25 cellular contexts compared by ENCODE assay signal in genomic region chr19:38908854-38909253, GRCh38. TPM values are rescaled to one million over a fixed set of nuclear protein-coding genes. Genes with fewer than 3 reads are reported as not detected.
DNase-seq lines count a peak whose midpoint lies in the region; ATAC-seq and TF ChIP-seq lines count a peak whose summit lies in the region.
"Had no signal": no experiment of that assay in that cellular context is flagged by ENCODE, and none has a peak within 500 bp of the region (broad histone marks: within the 10 kb centered on the region; RNA-seq: fewer than 3 reads in every experiment).

No MANE protein-coding gene starts in this region.

- H3K4me3 ChIP-seq in GM23338, result no peak overlapping the region
- H3K4me3 ChIP-seq: dorsolateral prefrontal cortex, heart right ventricle, ovary, SK-N-MC had no signal

- no peak for TF ChIP-seq CTCF in CD4-positive, alpha-beta T cell (IDR thresholded peaks at IDR 0.05)
- TF ChIP-seq CTCF in GM23338 (conservative IDR thresholded peaks at IDR 0.05; ENCODE audit: low read depth in 2 of 2), result no peak

- peaks cover 5% of the 10 kb centered on the region for H3K4me1 ChIP-seq in GM23338 (ENCODE audit: insufficient read depth)
- H3K4me1 ChIP-seq: heart right ventricle had no signal

- CTCF ChIA-PET in CD4-positive, alpha-beta T cell (lab: Charles Lee), result no interaction called here

- peaks cover 31% of the 10 kb centered on the region for H3K36me3 Mint-ChIP-seq in CD4-positive, alpha-beta T cell (ENCODE audit: low read depth)
- peaks cover 23% of the 10 kb centered on the region for H3K36me3 Mint-ChIP-seq in GM23338 (ENCODE audit: low read depth)
- peaks cover 50% of the 10 kb centered on the region for H3K36me3 Mint-ChIP-seq in effector memory CD8-positive, alpha-beta T cell (ENCODE audit: insufficient read depth)

- H3K27ac Mint-ChIP-seq in CD4-positive, alpha-beta T cell, result peak overlapping the region; percentile 76
- H3K27ac Mint-ChIP-seq in GM23338, result no peak overlapping the region
- H3K27ac Mint-ChIP-seq in effector memory CD8-positive, alpha-beta T cell, result peak overlapping the region in 1 of 2 donors; percentile 60
- H3K27ac Mint-ChIP-seq: activated CD4-positive, alpha-beta memory T cell treated with anti-CD3 and anti-CD28 coated beads for 36 hours; activated naive CD8-positive, alpha-beta T cell treated with anti-CD3 and anti-CD28 coated beads, Interleukin-2, amount 10 ng/mL, durations not matched to agents 7 days and 5 days; activated T-cell treated with anti-CD3 and anti-CD28 coated beads, Interleukin-2, amount 50 U/mL, for 72 hours; memory B cell had no signal

- no peaks in the 10 kb centered on the region; the same call in 1 of the 2 replicates for H3K36me3 ChIP-seq in GM23338 (ENCODE audit: insufficient read depth)
- H3K36me3 ChIP-seq: ovary had no signal

- H3K4me2 ChIP-seq in GM23338, result peak overlapping the region; percentile 38; the same call in 1 of the 2 replicates

- no peak overlapping the region for H3K27ac ChIP-seq in CD4-positive, alpha-beta T cell (ENCODE audit: low read depth, low read length)
- H3K27ac ChIP-seq in GM23338 (ENCODE audit: low read depth), result no peak overlapping the region
- H3K27ac ChIP-seq: dorsolateral prefrontal cortex, heart right ventricle, ovary, SK-N-MC, VCaP had no signal

- no peaks in the 10 kb centered on the region for H3K79me2 ChIP-seq in GM23338 (replicated peaks; ENCODE audit: insufficient read depth)

- peaks cover 12% of the 10 kb centered on the region for H3K4me1 Mint-ChIP-seq in CD4-positive, alpha-beta T cell (ENCODE audit: low read depth)
- H3K4me1 Mint-ChIP-seq in GM23338, result peaks cover 6% of the 10 kb centered on the region; the same call in 2 of the 3 replicates
- peaks cover 6 to 8% of the 10 kb centered on the region in 2 donors for H3K4me1 Mint-ChIP-seq in effector memory CD8-positive, alpha-beta T cell (ENCODE audit: low read depth in 2 of 2)

- H3K9me2 ChIP-seq in GM23338 (ENCODE audit: insufficient read depth), result no peaks in the 10 kb centered on the region

- no peaks in the 10 kb centered on the region for H4K20me1 ChIP-seq in GM23338 (replicated peaks; ENCODE audit: insufficient read depth)

- no peaks in the 10 kb centered on the region for H3K9me3 Mint-ChIP-seq in CD4-positive, alpha-beta T cell
- H3K9me3 Mint-ChIP-seq in GM23338, result no peaks in the 10 kb centered on the region
- no peaks in the 10 kb centered on the region for H3K9me3 Mint-ChIP-seq in effector memory CD8-positive, alpha-beta T cell
- H3K9me3 Mint-ChIP-seq: activated CD4-positive, alpha-beta memory T cell treated with anti-CD3 and anti-CD28 coated beads for 36 hours; activated naive CD8-positive, alpha-beta T cell treated with anti-CD3 and anti-CD28 coated beads, Interleukin-2, amount 10 ng/mL, durations not matched to agents 7 days and 5 days; activated T-cell treated with anti-CD3 and anti-CD28 coated beads, Interleukin-2, amount 50 U/mL, for 72 hours; memory B cell had no signal

- H3K9me3 ChIP-seq in CD4-positive, alpha-beta T cell (ENCODE audit: control insufficient read depth, low read length), result no peaks in the 10 kb centered on the region
- H3K9me3 ChIP-seq: heart right ventricle, ovary had no signal

- no peak overlapping the region for H3K4me3 Mint-ChIP-seq in CD4-positive, alpha-beta T cell
- H3K4me3 Mint-ChIP-seq in GM23338, result no peak overlapping the region
- H3K4me3 Mint-ChIP-seq in effector memory CD8-positive, alpha-beta T cell, result no peak overlapping the region
- H3K4me3 Mint-ChIP-seq: activated CD4-positive, alpha-beta memory T cell treated with anti-CD3 and anti-CD28 coated beads for 36 hours; activated naive CD8-positive, alpha-beta T cell treated with anti-CD3 and anti-CD28 coated beads, Interleukin-2, amount 10 ng/mL, durations not matched to agents 7 days and 5 days; activated T-cell treated with anti-CD3 and anti-CD28 coated beads, Interleukin-2, amount 50 U/mL, for 72 hours; memory B cell had no signal

- DNase-seq in CD4-positive, alpha-beta T cell, result no peak
- no peak for DNase-seq in GM23338 (ENCODE audit: low spot score)
- DNase-seq in effector memory CD8-positive, alpha-beta T cell, result no peak
- DNase-seq in CD1c-positive myeloid dendritic cell (ENCODE audit: extremely low spot score), result no peak
- DNase-seq in HuH-7 (ENCODE audit: low spot score), result no peak
- DNase-seq: activated CD4-positive, alpha-beta memory T cell treated with anti-CD3 and anti-CD28 coated beads for 36 hours; activated naive CD8-positive, alpha-beta T cell treated with anti-CD3 and anti-CD28 coated beads, Interleukin-2, amount 10 ng/mL, durations not matched to agents 7 days and 5 days; activated T-cell treated with anti-CD3 and anti-CD28 coated beads, Interleukin-2, amount 50 U/mL, for 72 hours; DMS53; dorsolateral prefrontal cortex; GDM1; heart right ventricle; left colon; NCI-H1092; NCI-H187 treated with DMSO at 0.1 percent for 48 hours; NCI-H69; ovary; stimulated activated CD4-positive, alpha-beta T cell treated with anti-CD3 and anti-CD28 coated beads, Interleukin-12 subunit alpha, Interleukin-12 subunit beta, amount 100 ng/mL, for 4 hours; trophoblast cell had no signal

- H2AFZ ChIP-seq in GM23338, result no peak overlapping the region

- no peaks in the 10 kb centered on the region for H3K27me3 Mint-ChIP-seq in CD4-positive, alpha-beta T cell
- peaks cover 13% of the 10 kb centered on the region for H3K27me3 Mint-ChIP-seq in GM23338 (ENCODE audit: insufficient read depth, low read depth, poor library complexity)
- H3K27me3 Mint-ChIP-seq in effector memory CD8-positive, alpha-beta T cell, result no peaks in the 10 kb centered on the region
- H3K27me3 Mint-ChIP-seq: activated CD4-positive, alpha-beta memory T cell treated with anti-CD3 and anti-CD28 coated beads for 36 hours; activated naive CD8-positive, alpha-beta T cell treated with anti-CD3 and anti-CD28 coated beads, Interleukin-2, amount 10 ng/mL, durations not matched to agents 7 days and 5 days had no signal

- no peaks in the 10 kb centered on the region for H3K27me3 ChIP-seq in CD4-positive, alpha-beta T cell (ENCODE audit: control insufficient read depth, insufficient read depth, low read length)
- 0 out of 2 replicates have a peak, but pooled peaks cover 4% of the 10 kb centered on the region for H3K27me3 ChIP-seq in GM23338 (ENCODE audit: insufficient read depth)
- H3K27me3 ChIP-seq: ovary had no signal

- H3F3A ChIP-seq in GM23338 (replicated peaks; ENCODE audit: low read depth), result no peaks in the 10 kb centered on the region

- POLR2A ChIA-PET in CD4-positive, alpha-beta T cell (lab: Charles Lee), result interaction anchor here (1.8 kb wide), 1 partner anchor 21 kb away, joined by 7 read pairs; the partner anchor contains the start of genes MRPS12 and SARS2

- ATAC-seq in CD4-positive, alpha-beta T cell (ENCODE audit: poor library complexity), result peak; percentile 81
- ATAC-seq in GM23338, result no peak
- ATAC-seq in effector memory CD8-positive, alpha-beta T cell (replicated peaks), result peak; percentile 39
- ATAC-seq in GM21576 (IDR thresholded peaks at IDR 0.05; ENCODE audit: unreplicated experiment), result no peak
- ATAC-seq: activated T-cell treated with anti-CD3 and anti-CD28 coated beads, Interleukin-2, amount 50 U/mL, for 72 hours; heart right ventricle; left colon; right cardiac atrium had no signal

- intact Hi-C loops in CD4-positive, alpha-beta T cell (cut with DNase I, micrococcal nuclease), result no loop called here

TF ChIP-seq in GM23338, 12 proteins besides CTCF, POLR2A, EP300 and RAD21:
- TF ChIP-seq NANOG (IDR thresholded peaks at IDR 0.05; ENCODE audit: borderline replicate concordance) (no peak), JUNB (IDR thresholded peaks at IDR 0.05; ENCODE audit: unreplicated experiment) (no peak)

RNA-seq across cellular contexts. Expression of gene CCER2, which starts 3.1 kb away (rescaled TPM):
- total RNA-seq in CD4-positive, alpha-beta T cell, result 1 to 10 TPM; 1.0 to 1.7 TPM
- not detected in 2 replicates for total RNA-seq in GM23338 (2014; rRNA removed; shearing (Covaris generic))
- polyA plus RNA-seq in GM23338 (2016; fragmentation: Nextera tagmentation; extraction: Ambion mirVana), result 0.49 and 0.58 TPM in 2 replicates
- total RNA-seq: RPMI7951 had no signal

RNA-seq across cellular contexts. Expression of gene NFKBIB, which starts 9.1 kb away (rescaled TPM):
- 10 to 100 TPM; 29.3 to 30.1 TPM for total RNA-seq in CD4-positive, alpha-beta T cell
- total RNA-seq in GM23338 (2014; rRNA removed; shearing (Covaris generic)), result 37.0 and 39.6 TPM in 2 replicates
- 37.7 and 39.5 TPM in 2 replicates for polyA plus RNA-seq in GM23338 (2016; fragmentation: Nextera tagmentation; extraction: Ambion mirVana)

RNA-seq across cellular contexts. Expression of gene SIRT2, which starts 9.4 kb away (rescaled TPM):
- total RNA-seq in CD4-positive, alpha-beta T cell, result 10 to 100 TPM; 60.8 to 67.8 TPM
- 8.2 and 8.4 TPM in 2 replicates for total RNA-seq in GM23338 (2014; rRNA removed; shearing (Covaris generic))
- 2.7 and 3.4 TPM in 2 replicates for polyA plus RNA-seq in GM23338 (2016; fragmentation: Nextera tagmentation; extraction: Ambion mirVana)

RNA-seq across cellular contexts. Expression of gene SARS2, which starts 21.7 kb away (rescaled TPM):
- total RNA-seq in CD4-positive, alpha-beta T cell, result 10 to 100 TPM; 18.7 to 22.8 TPM
- total RNA-seq in GM23338 (2014; rRNA removed; shearing (Covaris generic)), result 67.0 and 75.7 TPM in 2 replicates
- 70.6 and 73.2 TPM in 2 replicates for polyA plus RNA-seq in GM23338 (2016; fragmentation: Nextera tagmentation; extraction: Ambion mirVana)

RNA-seq across cellular contexts. Expression of gene MRPS12, which starts 21.9 kb away (rescaled TPM):
- 10 to 100 TPM; 13.7 to 15.4 TPM for total RNA-seq in CD4-positive, alpha-beta T cell
- 65.3 and 86.3 TPM in 2 replicates for total RNA-seq in GM23338 (2014; rRNA removed; shearing (Covaris generic))
- 69.0 and 74.1 TPM in 2 replicates for polyA plus RNA-seq in GM23338 (2016; fragmentation: Nextera tagmentation; extraction: Ambion mirVana)

Comparison
In these comparisons a context has a peak if more than half of its experiments do, and no peak if none do; other contexts are left out.
1. ATAC-seq: peak in CD4-positive, alpha-beta T cell (single experiment) and effector memory CD8-positive, alpha-beta T cell (single experiment); none in GM23338 (single experiment) and GM21576 (single experiment).